Comparison of ENCODE assay signal across 32 cellular contexts in the genomic region with DNA sequence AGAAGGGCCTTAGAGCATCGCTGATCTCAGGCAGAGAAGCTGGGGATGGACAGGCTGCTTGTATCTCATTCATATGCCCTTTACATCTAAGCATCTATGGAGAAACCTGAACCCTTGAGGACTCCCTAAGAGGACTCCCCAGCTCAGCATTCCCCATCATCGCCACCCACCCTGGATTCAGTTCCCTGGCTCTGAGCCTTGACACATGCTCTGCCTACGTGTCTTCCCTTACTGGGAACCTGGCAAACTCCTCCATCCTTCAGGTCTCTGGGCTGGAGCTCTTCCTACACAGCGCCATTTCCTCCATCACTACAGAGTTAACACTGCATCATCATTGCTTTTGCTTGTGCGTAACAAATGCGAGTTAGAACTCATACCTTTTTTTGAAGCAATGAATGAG. TPM values are rescaled to one million over a fixed set of nuclear protein-coding genes. Genes with fewer than 3 reads are reported as not detected.
"Had no signal": no experiment of that assay in that cellular context is flagged by ENCODE, and none has a peak within 500 bp of the region (broad histone marks: within the 10 kb centered on the region; RNA-seq: fewer than 3 reads in every experiment).

No MANE protein-coding gene starts in this region.

- FAIRE-seq: astrocyte had no signal

- DNase-seq: activated CD4-positive, alpha-beta memory T cell treated with anti-CD3 and anti-CD28 coated beads, Interleukin-2, amount 10 ng/mL, durations not matched to agents 7 days and 5 days; activated CD4-positive, alpha-beta T cell treated with anti-CD3 and anti-CD28 coated beads for 1 hour; activated CD4-positive, alpha-beta T cell treated with anti-CD3 and anti-CD28 coated beads for 36 hours; activated CD4-positive, alpha-beta T cell treated with anti-CD3 and anti-CD28 coated beads for 48 hours; activated CD4-positive, alpha-beta T cell treated with anti-CD3 and anti-CD28 coated beads, Interleukin-2, amount 10 ng/mL, durations not matched to agents 7 days and 5 days; activated CD4-positive, alpha-beta T cell treated with anti-CD3 and anti-CD28 coated beads, Interleukin-2, amount 50 U/mL, for 48 hours; activated CD4-positive, CD25-positive, alpha-beta regulatory T cell; activated CD8-positive, alpha-beta memory T cell treated with anti-CD3 and anti-CD28 coated beads for 24 hours; activated CD8-positive, alpha-beta memory T cell treated with anti-CD3 and anti-CD28 coated beads, Interleukin-2, amount 10 ng/mL, durations not matched to agents 7 days and 5 days; activated CD8-positive, alpha-beta memory T cell treated with anti-CD3 and anti-CD28 coated beads, Interleukin-2, amount 50 U/mL, for 48 hours; activated CD8-positive, alpha-beta T cell treated with anti-CD3 and anti-CD28 coated beads, Interleukin-2, amount 10 ng/mL, durations not matched to agents 7 days and 5 days; activated effector memory CD4-positive, alpha-beta T cell treated with Interleukin-2 at 50 U/mL for 16 hours; activated gamma-delta T cell; activated naive CD4-positive, alpha-beta T cell treated with anti-CD3 and anti-CD28 coated beads, Interleukin-2, amount 10 ng/mL, durations not matched to agents 7 days and 5 days; activated naive CD4-positive, alpha-beta T cell treated with Interleukin-2 at 50 U/mL for 16 hours; activated naive CD8-positive, alpha-beta T cell treated with anti-CD3 and anti-CD28 coated beads, Interleukin-2, amount 10 ng/mL, durations not matched to agents 7 days and 5 days; activated naive CD8-positive, alpha-beta T cell treated with anti-CD3 and anti-CD28 coated beads, Interleukin-2, amount 50 U/mL, for 24 hours; activated T-cell treated with anti-CD3 and anti-CD28 coated beads, Interleukin-2, amount 50 U/mL, for 24 hours; activated T-cell treated with anti-CD3 and anti-CD28 coated beads, Interleukin-2, amount 50 U/mL, for 48 hours; amygdala; body of pancreas; brain microvascular endothelial cell; cerebellar nuclear complex; T-helper 1 cell; T-helper 2 cell; T-helper 9 cell; WERI-Rb-1 had no signal

- H3K27ac ChIP-seq: body of pancreas, brain microvascular endothelial cell, breast epithelium, WERI-Rb-1 had no signal

- H3K4me1 ChIP-seq: body of pancreas, breast epithelium had no signal

- ATAC-seq: activated CD4-positive, alpha-beta T cell treated with anti-CD3 and anti-CD28 coated beads for 36 hours; activated CD4-positive, CD25-positive, alpha-beta regulatory T cell treated with anti-CD3 and anti-CD28 coated beads, Interleukin-2, amount 50 U/mL, for 24 hours; activated CD8-positive, alpha-beta memory T cell treated with anti-CD3 and anti-CD28 coated beads, Interleukin-2, amount 10 ng/mL, durations not matched to agents 7 days and 5 days; activated CD8-positive, alpha-beta T cell treated with anti-CD3 and anti-CD28 coated beads, Interleukin-2, amount 10 ng/mL, durations not matched to agents 7 days and 5 days; activated naive CD8-positive, alpha-beta T cell treated with anti-CD3 and anti-CD28 coated beads, Interleukin-2, amount 50 U/mL, for 24 hours; body of pancreas; WTC11 had no signal

- H3K4me3 ChIP-seq: body of pancreas, breast epithelium had no signal

- H3K36me3 ChIP-seq: brain microvascular endothelial cell, breast epithelium, WERI-Rb-1 had no signal

- H3K27me3 ChIP-seq: body of pancreas, breast epithelium had no signal

- H3K9me3 ChIP-seq: body of pancreas, breast epithelium had no signal

RNA-seq across cellular contexts. Expression of a gene that starts 31.2 kb away (rescaled TPM):
- total RNA-seq: astrocyte, cardiac septum had no signal
